Comparison of ENCODE assay signal across 15 cellular contexts in the genomic region with DNA sequence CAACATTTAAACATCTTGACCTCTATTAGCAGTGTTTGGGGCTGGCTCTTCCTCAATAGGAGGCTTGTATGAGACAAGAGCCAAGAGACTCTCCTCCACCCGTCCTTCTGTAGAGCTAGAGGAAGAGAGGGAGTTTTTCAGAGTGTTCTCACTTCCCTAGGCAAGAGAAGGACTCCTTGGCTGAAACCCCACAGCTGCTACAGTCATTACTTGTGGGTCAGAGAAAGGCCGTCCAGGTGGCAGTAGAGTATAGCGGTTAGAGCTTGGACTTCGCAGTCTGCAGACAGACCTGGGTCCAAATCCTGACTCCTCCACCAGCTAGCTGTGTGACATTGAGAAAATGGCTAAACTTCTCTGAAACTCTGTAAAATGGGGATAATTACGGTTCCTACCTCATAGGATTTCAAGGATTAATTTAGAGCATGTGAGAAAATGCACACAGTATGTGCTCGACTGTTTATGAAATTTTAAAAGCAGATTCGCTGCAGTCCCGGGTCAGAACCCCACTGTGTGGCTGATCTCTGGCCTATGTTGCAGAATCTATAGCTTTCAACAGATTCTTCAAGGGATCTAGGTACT.
DNase-seq lines count a peak whose midpoint lies in the region; ATAC-seq and TF ChIP-seq lines count a peak whose summit lies in the region.
"Had no signal": no experiment of that assay in that cellular context is flagged by ENCODE, and none has a peak within 500 bp of the region (broad histone marks: within the 10 kb centered on the region; RNA-seq: fewer than 3 reads in every experiment).

No MANE protein-coding gene starts in this region.

- TF ChIP-seq CTCF in GM12865 (IDR thresholded peaks at IDR 0.05; ENCODE audit: insufficient read depth, low read depth, low read length, missing control alignments) (no peak), transverse colon (IDR thresholded peaks at IDR 0.05) (no peak)

- ATAC-seq in GM19025 (IDR thresholded peaks at IDR 0.05; ENCODE audit: low read depth, unreplicated experiment) (peak; percentile 69), left ventricle myocardium superior (peak; percentile 62), HG03354 (IDR thresholded peaks at IDR 0.05; ENCODE audit: poor library complexity, severe bottlenecking, unreplicated experiment) (no peak)
- ATAC-seq: T-cell had no signal

- peaks cover 33% of the 10 kb centered on the region for H3K27me3 ChIP-seq in transverse colon

- H3K4me3 Mint-ChIP-seq in activated CD4-positive, alpha-beta memory T cell treated with anti-CD3 and anti-CD28 coated beads, Interleukin-2, amount 10 ng/mL, durations not matched to agents 7 days and 5 days: no peak overlapping the region
- H3K4me3 Mint-ChIP-seq: activated naive CD4-positive, alpha-beta T cell treated with anti-CD3 and anti-CD28 coated beads, Interleukin-2, amount 50 U/mL, for 24 hours; T-cell had no signal

- POLR2A ChIA-PET in activated CD4-positive, alpha-beta memory T cell treated with anti-CD3 and anti-CD28 coated beads, Interleukin-2, amount 10 ng/mL, durations not matched to agents 7 days and 5 days (lab: Charles Lee): no interaction called here

- no peaks in the 10 kb centered on the region for H3K36me3 ChIP-seq in transverse colon

- peak; percentile 47 for DNase-seq in GM12865 (ENCODE audit: low read depth)
- no peak for DNase-seq in left ventricle myocardium superior
- no peak for DNase-seq in C1 segment of cervical spinal cord (lab: John Stamatoyannopoulos, UW)
- no peak for DNase-seq in activated CD4-positive, alpha-beta memory T cell treated with anti-CD3 and anti-CD28 coated beads, Interleukin-2, amount 10 ng/mL, durations not matched to agents 7 days and 5 days
- no peak for DNase-seq in transverse colon
- DNase-seq: activated CD4-positive, CD25-positive, alpha-beta regulatory T cell; central memory CD4-positive, alpha-beta T cell; NCI-H226; stimulated activated CD4-positive, alpha-beta T cell treated with anti-CD3 and anti-CD28 coated beads, Interleukin-15, amount 100 ng/mL, for 24 hours; T-cell; tibial artery had no signal

- H3K27ac ChIP-seq in transverse colon: no peak overlapping the region
- H3K27ac ChIP-seq: tibial artery had no signal

- CTCF ChIA-PET in activated CD4-positive, alpha-beta memory T cell treated with anti-CD3 and anti-CD28 coated beads, Interleukin-2, amount 10 ng/mL, durations not matched to agents 7 days and 5 days (lab: Charles Lee): interaction anchor here (1.3 kb wide), 2 partner anchors 71 to 117 kb away, joined by 3 read pairs; no protein-coding TSS in a partner anchor

- TF ChIP-seq EP300 in Ishikawa (IDR thresholded peaks at IDR 0.05; ENCODE audit: borderline replicate concordance) (no peak), transverse colon (IDR thresholded peaks at IDR 0.05; ENCODE audit: low read depth) (no peak)

- H3K36me3 Mint-ChIP-seq in activated CD4-positive, alpha-beta memory T cell treated with anti-CD3 and anti-CD28 coated beads, Interleukin-2, amount 10 ng/mL, durations not matched to agents 7 days and 5 days (ENCODE audit: low read depth): no peaks in the 10 kb centered on the region
- H3K36me3 Mint-ChIP-seq: activated naive CD4-positive, alpha-beta T cell treated with anti-CD3 and anti-CD28 coated beads, Interleukin-2, amount 50 U/mL, for 24 hours; T-cell had no signal

- no peaks in the 10 kb centered on the region for H3K9me3 ChIP-seq in transverse colon
- H3K9me3 ChIP-seq: tibial artery had no signal

- no peak for TF ChIP-seq POLR2A in transverse colon (IDR thresholded peaks at IDR 0.05)

- intact Hi-C loops in left ventricle myocardium superior (cut with micrococcal nuclease): loop anchor here (10.0 kb wide), 1 partner anchor 58 kb away; no protein-coding TSS in a partner anchor
- intact Hi-C loops in transverse colon (cut with DNase I; ENCODE audit: low total_unique reads): no loop called here

- H3K9me3 Mint-ChIP-seq in activated CD4-positive, alpha-beta memory T cell treated with anti-CD3 and anti-CD28 coated beads, Interleukin-2, amount 10 ng/mL, durations not matched to agents 7 days and 5 days: no peaks in the 10 kb centered on the region
- H3K9me3 Mint-ChIP-seq: activated naive CD4-positive, alpha-beta T cell treated with anti-CD3 and anti-CD28 coated beads, Interleukin-2, amount 50 U/mL, for 24 hours; T-cell had no signal

- in situ Hi-C loops in transverse colon (cut with MboI; ENCODE audit: low pct_ligation_motif_present in 1 of 4, low pct_unique_long_range_greater_than_20kb in 1 of 4, low sequenced_read_pairs in 3 of 4): no loop called here

- no peak overlapping the region for H3K27ac Mint-ChIP-seq in activated CD4-positive, alpha-beta memory T cell treated with anti-CD3 and anti-CD28 coated beads, Interleukin-2, amount 10 ng/mL, durations not matched to agents 7 days and 5 days
- H3K27ac Mint-ChIP-seq: activated naive CD4-positive, alpha-beta T cell treated with anti-CD3 and anti-CD28 coated beads, Interleukin-2, amount 50 U/mL, for 24 hours; T-cell had no signal

- H3K4me1 ChIP-seq in transverse colon: no peaks in the 10 kb centered on the region
- H3K4me1 ChIP-seq: tibial artery had no signal

- peaks cover 2% of the 10 kb centered on the region for H3K4me1 Mint-ChIP-seq in activated CD4-positive, alpha-beta memory T cell treated with anti-CD3 and anti-CD28 coated beads, Interleukin-2, amount 10 ng/mL, durations not matched to agents 7 days and 5 days

- H3K4me3 ChIP-seq in GM12865 (ENCODE audit: low read depth, low read length): no peak overlapping the region
- no peak overlapping the region for H3K4me3 ChIP-seq in transverse colon
- H3K4me3 ChIP-seq: tibial artery had no signal

- WGBS in transverse colon (ENCODE audit: low coverage in 1 of 2), 2 donors: 53 to 71% methylated on average over 2 to 8 of the region's 8 CpGs

- peaks cover 35% of the 10 kb centered on the region for H3K27me3 Mint-ChIP-seq in activated CD4-positive, alpha-beta memory T cell treated with anti-CD3 and anti-CD28 coated beads, Interleukin-2, amount 10 ng/mL, durations not matched to agents 7 days and 5 days

- peak; percentile 48; the same call in 1 of the 2 replicates for TF ChIP-seq RAD21 in Ishikawa (IDR thresholded peaks at IDR 0.05; ENCODE audit: low read depth)

TF ChIP-seq in Ishikawa, 13 proteins besides CTCF, POLR2A, EP300 and RAD21:
- no peak for TF ChIP-seq FOXM1 (IDR thresholded peaks at IDR 0.05; ENCODE audit: borderline replicate concordance, low read depth)
- TF ChIP-seq, protein P1, sequence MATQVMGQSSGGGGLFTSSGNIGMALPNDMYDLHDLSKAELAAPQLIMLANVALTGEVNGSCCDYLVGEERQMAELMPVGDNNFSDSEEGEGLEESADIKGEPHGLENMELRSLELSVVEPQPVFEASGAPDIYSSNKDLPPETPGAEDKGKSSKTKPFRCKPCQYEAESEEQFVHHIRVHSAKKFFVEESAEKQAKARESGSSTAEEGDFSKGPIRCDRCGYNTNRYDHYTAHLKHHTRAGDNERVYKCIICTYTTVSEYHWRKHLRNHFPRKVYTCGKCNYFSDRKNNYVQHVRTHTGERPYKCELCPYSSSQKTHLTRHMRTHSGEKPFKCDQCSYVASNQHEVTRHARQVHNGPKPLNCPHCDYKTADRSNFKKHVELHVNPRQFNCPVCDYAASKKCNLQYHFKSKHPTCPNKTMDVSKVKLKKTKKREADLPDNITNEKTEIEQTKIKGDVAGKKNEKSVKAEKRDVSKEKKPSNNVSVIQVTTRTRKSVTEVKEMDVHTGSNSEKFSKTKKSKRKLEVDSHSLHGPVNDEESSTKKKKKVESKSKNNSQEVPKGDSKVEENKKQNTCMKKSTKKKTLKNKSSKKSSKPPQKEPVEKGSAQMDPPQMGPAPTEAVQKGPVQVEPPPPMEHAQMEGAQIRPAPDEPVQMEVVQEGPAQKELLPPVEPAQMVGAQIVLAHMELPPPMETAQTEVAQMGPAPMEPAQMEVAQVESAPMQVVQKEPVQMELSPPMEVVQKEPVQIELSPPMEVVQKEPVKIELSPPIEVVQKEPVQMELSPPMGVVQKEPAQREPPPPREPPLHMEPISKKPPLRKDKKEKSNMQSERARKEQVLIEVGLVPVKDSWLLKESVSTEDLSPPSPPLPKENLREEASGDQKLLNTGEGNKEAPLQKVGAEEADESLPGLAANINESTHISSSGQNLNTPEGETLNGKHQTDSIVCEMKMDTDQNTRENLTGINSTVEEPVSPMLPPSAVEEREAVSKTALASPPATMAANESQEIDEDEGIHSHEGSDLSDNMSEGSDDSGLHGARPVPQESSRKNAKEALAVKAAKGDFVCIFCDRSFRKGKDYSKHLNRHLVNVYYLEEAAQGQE (IDR thresholded peaks at IDR 0.05; ENCODE audit: low read depth): no peak
- TF ChIP-seq CREB1 (IDR thresholded peaks at IDR 0.05; ENCODE audit: low read depth): no peak
- TF ChIP-seq YY1 (IDR thresholded peaks at IDR 0.05; ENCODE audit: low read depth): no peak
- no peak for TF ChIP-seq TCF12 (IDR thresholded peaks at IDR 0.05; ENCODE audit: low read depth)
- no peak for TF ChIP-seq ZBTB7A (IDR thresholded peaks at IDR 0.05; ENCODE audit: low read depth)
- TF ChIP-seq TEAD4 (IDR thresholded peaks at IDR 0.05): no peak
- TF ChIP-seq TAF1 (IDR thresholded peaks at IDR 0.05; ENCODE audit: low read depth): no peak
- no peak for TF ChIP-seq NFIC (IDR thresholded peaks at IDR 0.05)
- no peak for TF ChIP-seq EGR1 (IDR thresholded peaks at IDR 0.05)
- TF ChIP-seq, protein P2, sequence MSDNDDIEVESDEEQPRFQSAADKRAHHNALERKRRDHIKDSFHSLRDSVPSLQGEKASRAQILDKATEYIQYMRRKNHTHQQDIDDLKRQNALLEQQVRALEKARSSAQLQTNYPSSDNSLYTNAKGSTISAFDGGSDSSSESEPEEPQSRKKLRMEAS (IDR thresholded peaks at IDR 0.05): no peak
- TF ChIP-seq, protein P3, sequence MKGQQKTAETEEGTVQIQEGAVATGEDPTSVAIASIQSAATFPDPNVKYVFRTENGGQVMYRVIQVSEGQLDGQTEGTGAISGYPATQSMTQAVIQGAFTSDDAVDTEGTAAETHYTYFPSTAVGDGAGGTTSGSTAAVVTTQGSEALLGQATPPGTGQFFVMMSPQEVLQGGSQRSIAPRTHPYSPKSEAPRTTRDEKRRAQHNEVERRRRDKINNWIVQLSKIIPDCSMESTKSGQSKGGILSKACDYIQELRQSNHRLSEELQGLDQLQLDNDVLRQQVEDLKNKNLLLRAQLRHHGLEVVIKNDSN (IDR thresholded peaks at IDR 0.05): no peak
- TF ChIP-seq CEBPB (IDR thresholded peaks at IDR 0.05): no peak
